8 cellular contexts compared by ENCODE assay signal in genomic region chr14:85934886-85935254, GRCh38.
DNase-seq lines count a peak whose midpoint lies in the region; ATAC-seq and TF ChIP-seq lines count a peak whose summit lies in the region.

No MANE protein-coding gene starts in this region.

- H3K4me3 Mint-ChIP-seq in Calu3 (ENCODE audit: low read depth, unreplicated experiment), result peak overlapping the region; percentile 90
- H3K4me3 Mint-ChIP-seq in activated naive CD8-positive, alpha-beta T cell treated with anti-CD3 and anti-CD28 coated beads for 36 hours, result peak overlapping the region; percentile 87

- no peak overlapping the region for H3K4me3 ChIP-seq in parathyroid adenoma (ENCODE audit: low read depth, low read length)

- DNase-seq in Calu3 (no peak), AG08395 (ENCODE audit: low spot score) (no peak), NCI-H146 treated with DMSO at 0.1 percent for 48 hours (lab: John Stamatoyannopoulos, UW; ENCODE audit: unreplicated experiment) (no peak)
- no peak for DNase-seq in activated naive CD8-positive, alpha-beta T cell treated with anti-CD3 and anti-CD28 coated beads for 36 hours
- no peak for DNase-seq in stimulated activated CD4-positive, alpha-beta T cell treated with anti-CD3 and anti-CD28 coated beads, Interleukin-12 subunit alpha, Interleukin-12 subunit beta, amount 100 ng/mL, for 4 hours

- H3K9ac ChIP-seq in parathyroid adenoma, result no peak overlapping the region

- no peaks in the 10 kb centered on the region for H3K4me1 ChIP-seq in parathyroid adenoma

- no peaks in the 10 kb centered on the region for H3K79me2 ChIP-seq in parathyroid adenoma

- no peaks in the 10 kb centered on the region for H3K9me3 ChIP-seq in parathyroid adenoma (ENCODE audit: control insufficient read depth, low read length)

- intact Hi-C loops in Calu3 (cut with micrococcal nuclease; ENCODE audit: unreplicated experiment), result no loop called here

- peaks cover 3% of the 10 kb centered on the region for H3K9me3 Mint-ChIP-seq in Calu3 (ENCODE audit: low read depth, unreplicated experiment)
- H3K9me3 Mint-ChIP-seq in activated naive CD8-positive, alpha-beta T cell treated with anti-CD3 and anti-CD28 coated beads for 36 hours, result peaks cover 17% of the 10 kb centered on the region

- no peak overlapping the region for H2AFZ ChIP-seq in parathyroid adenoma

- BruUV-seq in Calu3 (replicated peaks; lab: Mats Ljungman, UMichigan), result TSS peak; percentile 61

- CTCF ChIA-PET in Calu3 (lab: Charles Lee), result no interaction called here

- H3K36me3 Mint-ChIP-seq in Calu3 (ENCODE audit: insufficient read depth, unreplicated experiment), result peaks cover 10% of the 10 kb centered on the region
- peaks cover 21% of the 10 kb centered on the region for H3K36me3 Mint-ChIP-seq in activated naive CD8-positive, alpha-beta T cell treated with anti-CD3 and anti-CD28 coated beads for 36 hours

- H3K27me3 ChIP-seq in parathyroid adenoma (ENCODE audit: control insufficient read depth, insufficient read depth, low read length), result no peaks in the 10 kb centered on the region

- peak overlapping the region; percentile 85 for H3K27ac Mint-ChIP-seq in Calu3 (ENCODE audit: unreplicated experiment)
- peak overlapping the region; percentile 90 for H3K27ac Mint-ChIP-seq in activated naive CD8-positive, alpha-beta T cell treated with anti-CD3 and anti-CD28 coated beads for 36 hours

- no peak overlapping the region for H3K27ac ChIP-seq in parathyroid adenoma

- H3K4me1 Mint-ChIP-seq in Calu3 (ENCODE audit: low read depth, unreplicated experiment), result peaks cover 7% of the 10 kb centered on the region
- H3K4me1 Mint-ChIP-seq in activated naive CD8-positive, alpha-beta T cell treated with anti-CD3 and anti-CD28 coated beads for 36 hours, result peaks cover 36% of the 10 kb centered on the region

- TF ChIP-seq CTCF in Calu3 (IDR thresholded peaks at IDR 0.05; ENCODE audit: unreplicated experiment) (no peak), parathyroid adenoma (IDR thresholded peaks at IDR 0.05) (no peak)

- peak overlapping the region; percentile 19 for H3K4me2 ChIP-seq in parathyroid adenoma (ENCODE audit: low read length)

- no peaks in the 10 kb centered on the region for H3K36me3 ChIP-seq in parathyroid adenoma (ENCODE audit: control insufficient read depth, insufficient read depth, low read length)

- peak; percentile 52 for ATAC-seq in GM19467 (IDR thresholded peaks at IDR 0.05; ENCODE audit: unreplicated experiment)
- peak; percentile 25 for ATAC-seq in HG03469 (IDR thresholded peaks at IDR 0.05; ENCODE audit: unreplicated experiment)

- H3K27me3 Mint-ChIP-seq in Calu3 (ENCODE audit: unreplicated experiment), result no peaks in the 10 kb centered on the region
- no peaks in the 10 kb centered on the region for H3K27me3 Mint-ChIP-seq in activated naive CD8-positive, alpha-beta T cell treated with anti-CD3 and anti-CD28 coated beads for 36 hours
